Comparison of ENCODE assay signal across 12 cellular contexts in genomic region chr7:2524808-2525140, GRCh38. TPM values are rescaled to one million over a fixed set of nuclear protein-coding genes. Genes with fewer than 3 reads are reported as not detected.
DNase-seq lines count a peak whose midpoint lies in the region; ATAC-seq and TF ChIP-seq lines count a peak whose summit lies in the region.
"Had no signal": no experiment of that assay in that cellular context is flagged by ENCODE, and none has a peak within 500 bp of the region (broad histone marks: within the 10 kb centered on the region; RNA-seq: fewer than 3 reads in every experiment).

No MANE protein-coding gene starts in this region.

- H3K18ac ChIP-seq in mesendoderm (ENCODE audit: low read length): no peak overlapping the region

- H3K9ac ChIP-seq in mesendoderm (ENCODE audit: low read length): no peak overlapping the region

- H2AK5ac ChIP-seq in mesendoderm (ENCODE audit: low read length): no peak overlapping the region

- no peak overlapping the region for H3K23ac ChIP-seq in mesendoderm (ENCODE audit: low read length)

- H3K4me1 ChIP-seq in right cardiac atrium (ENCODE audit: control insufficient read depth, insufficient read depth, low read length): peaks cover 6% of the 10 kb centered on the region
- H3K4me1 ChIP-seq in mesendoderm (ENCODE audit: control insufficient read depth, low read depth, low read length): peaks cover 3% of the 10 kb centered on the region
- H3K4me1 ChIP-seq in vagina: peaks cover 96% of the 10 kb centered on the region

- H3K79me2 ChIP-seq in mesendoderm (ENCODE audit: control insufficient read depth, insufficient read depth, low read length): no peaks in the 10 kb centered on the region

- H2BK5ac ChIP-seq in mesendoderm (ENCODE audit: low read length): no peak overlapping the region

- DNase-seq in right cardiac atrium (peak; percentile 13 to 69 (median 47)), cardiac septum (ENCODE audit: low spot score) (no peak), WERI-Rb-1 (no peak), mesendoderm (no peak), vagina (ENCODE audit: extremely low spot score in 2 of 2) (no peak), NCI-H2029 treated with DMSO at 0.1 percent for 48 hours (lab: John Stamatoyannopoulos, UW) (no peak)
- DNase-seq: activated CD8-positive, alpha-beta memory T cell treated with anti-CD3 and anti-CD28 coated beads, Interleukin-2, amount 10 ng/mL, durations not matched to agents 7 days and 5 days; GF-D8; Karpas-422; stimulated activated CD4-positive, alpha-beta T cell treated with anti-CD3 and anti-CD28 coated beads, Interleukin-15, amount 100 ng/mL, for 24 hours had no signal

- TF ChIP-seq POLR2A in vagina (IDR thresholded peaks at IDR 0.05): no peak

- H3K9me3 ChIP-seq in right cardiac atrium (ENCODE audit: control insufficient read depth, low read length) (no peaks in the 10 kb centered on the region), WERI-Rb-1 (ENCODE audit: severe bottlenecking) (no peaks in the 10 kb centered on the region), vagina (no peaks in the 10 kb centered on the region)

- no peaks in the 10 kb centered on the region for H3K79me1 ChIP-seq in mesendoderm (ENCODE audit: low read length)

- intact Hi-C loops in right cardiac atrium (cut with DNase I) (no loop called here), cardiac septum (cut with DNase I) (no loop called here), vagina (cut with DNase I) (no loop called here)

- no peak overlapping the region for H4K5ac ChIP-seq in mesendoderm (ENCODE audit: low read length)

- peak overlapping the region; percentile 15 for H3K56ac ChIP-seq in mesendoderm (ENCODE audit: low read length)

- WGBS in right cardiac atrium: 86% methylated on average over 15 of the region's 15 CpGs
- WGBS in mesendoderm (ENCODE audit: extremely low coverage, insufficient coverage, low lambda C conversion rate): no CpG with 5 or more reads among the region's 15 CpGs

- H3K36me3 ChIP-seq in WERI-Rb-1 (peaks cover 55% of the 10 kb centered on the region), mesendoderm (ENCODE audit: control insufficient read depth, insufficient read depth, low read length) (no peaks in the 10 kb centered on the region), vagina (no peaks in the 10 kb centered on the region)

- no peak overlapping the region for H3K4me2 ChIP-seq in mesendoderm (ENCODE audit: low read length)

- no peak overlapping the region for H2BK15ac ChIP-seq in mesendoderm (replicated peaks; ENCODE audit: low read depth)

- no peaks in the 10 kb centered on the region for H3K27me3 ChIP-seq in right cardiac atrium (ENCODE audit: control insufficient read depth, insufficient read depth)
- H3K27me3 ChIP-seq in WERI-Rb-1 (ENCODE audit: insufficient read depth, low read depth, severe bottlenecking): no peaks in the 10 kb centered on the region
- peaks cover 9% of the 10 kb centered on the region for H3K27me3 ChIP-seq in mesendoderm (ENCODE audit: insufficient read depth, low read length, poor library complexity)
- no peaks in the 10 kb centered on the region for H3K27me3 ChIP-seq in vagina

- ATAC-seq in right cardiac atrium (no peak), GM18909 (IDR thresholded peaks at IDR 0.05; ENCODE audit: poor library complexity, unreplicated experiment) (no peak), HG03139 (IDR thresholded peaks at IDR 0.05; ENCODE audit: unreplicated experiment) (no peak)
- ATAC-seq: activated CD8-positive, alpha-beta memory T cell treated with anti-CD3 and anti-CD28 coated beads, Interleukin-2, amount 10 ng/mL, durations not matched to agents 7 days and 5 days had no signal

- no peak overlapping the region for H3K4ac ChIP-seq in mesendoderm (ENCODE audit: low read depth, low read length)

- H3K4me3 ChIP-seq in right cardiac atrium (ENCODE audit: low read length) (no peak overlapping the region), WERI-Rb-1 (ENCODE audit: low read depth, low read length) (no peak overlapping the region), mesendoderm (ENCODE audit: low read length) (no peak overlapping the region), vagina (no peak overlapping the region)

- H4K8ac ChIP-seq in mesendoderm (ENCODE audit: low read depth, low read length): no peak overlapping the region

- no peak overlapping the region for H3K27ac ChIP-seq in right cardiac atrium (ENCODE audit: low read length)
- H3K27ac ChIP-seq in WERI-Rb-1: peak overlapping the region; percentile 44; the same call in 1 of the 2 replicates
- no peak overlapping the region for H3K27ac ChIP-seq in mesendoderm (ENCODE audit: low read depth, low read length)
- peak overlapping the region; percentile 73 for H3K27ac ChIP-seq in vagina

- TF ChIP-seq CTCF in WERI-Rb-1 (IDR thresholded peaks at IDR 0.05; ENCODE audit: low read depth, low read length) (no peak), vagina (IDR thresholded peaks at IDR 0.05) (no peak)

- H2BK120ac ChIP-seq in mesendoderm (ENCODE audit: low read depth, low read length): no peak overlapping the region

RNA-seq across cellular contexts. Expression of gene LFNG, which starts 5.2 kb away (rescaled TPM):
- total RNA-seq in right cardiac atrium (1 to 10 TPM; 3.6 to 6.6 (median 4.8) TPM), cardiac septum (6.2 TPM), vagina (36.8 TPM)
- polyA plus RNA-seq in right cardiac atrium: 6.0 TPM
- polyA plus RNA-seq in mesendoderm (2013, experiment 1 of 2): 1.2 TPM
- 1.7 TPM for polyA plus RNA-seq in mesendoderm (2013, experiment 2 of 2)

RNA-seq across cellular contexts. Expression of gene BRAT1, which starts 30.6 kb away (rescaled TPM):
- total RNA-seq in right cardiac atrium (10 to 100 TPM; 15.4 to 19.0 (median 16.1) TPM), cardiac septum (12.8 TPM), vagina (66.0 TPM)
- polyA plus RNA-seq in right cardiac atrium: 16.9 TPM
- polyA plus RNA-seq in mesendoderm (2013, experiment 1 of 2): 18.2 TPM
- polyA plus RNA-seq in mesendoderm (2013, experiment 2 of 2): 18.3 TPM

RNA-seq across cellular contexts. Expression of gene IQCE, which starts 34.0 kb away (rescaled TPM):
- total RNA-seq in right cardiac atrium: 10 to 100 TPM; 10.6 to 16.0 (median 15.2) TPM
- 7.9 TPM for polyA plus RNA-seq in right cardiac atrium
- 13.3 TPM for total RNA-seq in cardiac septum
- polyA plus RNA-seq in mesendoderm (2013, experiment 1 of 2): 3.1 TPM
- 2.8 TPM for polyA plus RNA-seq in mesendoderm (2013, experiment 2 of 2)
- total RNA-seq in vagina: 5.2 TPM

RNA-seq across cellular contexts. Expression of gene GRIFIN, which starts 48.6 kb away (rescaled TPM):
- total RNA-seq in right cardiac atrium: not detected
- polyA plus RNA-seq in right cardiac atrium: not detected
- total RNA-seq in cardiac septum: not detected
- polyA plus RNA-seq in mesendoderm (2013, experiment 1 of 2): not detected
- not detected for polyA plus RNA-seq in mesendoderm (2013, experiment 2 of 2)
- total RNA-seq in vagina: not detected
- total RNA-seq: activated CD8-positive, alpha-beta memory T cell treated with anti-CD3 and anti-CD28 coated beads, Interleukin-2, amount 10 ng/mL, durations not matched to agents 7 days and 5 days had no signal

Comparison
In these comparisons a context has a peak if more than half of its experiments do, and no peak if none do; other contexts are left out.
1. DNase-seq: peak in right cardiac atrium (3 of 3); none in cardiac septum (single experiment), WERI-Rb-1 (single experiment), mesendoderm (single experiment), vagina (0 of 2) and NCI-H2029 treated with DMSO at 0.1 percent for 48 hours (single experiment).
2. H3K27ac ChIP-seq: peak in WERI-Rb-1 (single experiment) and vagina (single experiment); none in right cardiac atrium (single experiment) and mesendoderm (single experiment).